ENCODE assay signal across 1 cellular context in the genomic region with DNA sequence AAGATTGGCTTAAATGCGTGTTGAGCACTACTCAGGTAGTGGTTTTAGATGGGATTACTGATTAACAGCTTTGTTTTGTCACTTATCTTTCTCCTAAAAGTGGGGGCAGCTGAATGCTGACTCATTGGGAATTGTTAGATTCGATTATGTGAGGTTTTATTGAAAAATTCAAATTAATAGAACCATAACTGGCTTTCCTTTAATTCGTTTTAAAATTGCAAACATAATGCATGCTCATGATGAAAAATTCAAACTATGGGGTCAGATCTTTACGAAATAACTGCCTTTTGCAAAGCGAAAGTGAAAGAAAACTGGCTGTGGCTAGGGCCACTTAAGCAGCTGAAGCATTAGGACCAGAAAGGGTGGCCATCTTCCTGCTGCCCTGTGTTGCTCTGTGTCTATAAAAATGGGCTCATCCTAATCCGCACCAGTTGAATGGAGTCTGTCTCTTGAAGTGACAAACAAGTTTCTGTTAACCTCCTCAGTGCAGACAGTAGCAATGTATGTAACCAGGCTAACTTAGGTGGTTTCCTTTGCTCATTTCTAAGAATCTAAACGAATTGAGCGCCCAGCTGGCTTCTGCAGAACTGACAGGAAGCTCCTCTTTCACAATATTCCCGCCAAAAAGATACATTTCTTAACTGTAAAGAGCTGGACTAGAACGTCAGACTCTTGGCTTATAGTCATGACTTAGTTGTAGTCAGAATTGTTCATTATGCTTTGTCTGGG.
TF ChIP-seq lines count a peak whose summit lies in the region.

No MANE protein-coding gene starts in this region.

TF ChIP-seq in K562, 482 proteins besides CTCF, POLR2A, EP300 and RAD21 (continued from another document and continues in another):
- TF ChIP-seq, protein P1, sequence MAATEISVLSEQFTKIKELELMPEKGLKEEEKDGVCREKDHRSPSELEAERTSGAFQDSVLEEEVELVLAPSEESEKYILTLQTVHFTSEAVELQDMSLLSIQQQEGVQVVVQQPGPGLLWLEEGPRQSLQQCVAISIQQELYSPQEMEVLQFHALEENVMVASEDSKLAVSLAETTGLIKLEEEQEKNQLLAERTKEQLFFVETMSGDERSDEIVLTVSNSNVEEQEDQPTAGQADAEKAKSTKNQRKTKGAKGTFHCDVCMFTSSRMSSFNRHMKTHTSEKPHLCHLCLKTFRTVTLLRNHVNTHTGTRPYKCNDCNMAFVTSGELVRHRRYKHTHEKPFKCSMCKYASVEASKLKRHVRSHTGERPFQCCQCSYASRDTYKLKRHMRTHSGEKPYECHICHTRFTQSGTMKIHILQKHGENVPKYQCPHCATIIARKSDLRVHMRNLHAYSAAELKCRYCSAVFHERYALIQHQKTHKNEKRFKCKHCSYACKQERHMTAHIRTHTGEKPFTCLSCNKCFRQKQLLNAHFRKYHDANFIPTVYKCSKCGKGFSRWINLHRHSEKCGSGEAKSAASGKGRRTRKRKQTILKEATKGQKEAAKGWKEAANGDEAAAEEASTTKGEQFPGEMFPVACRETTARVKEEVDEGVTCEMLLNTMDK (IDR thresholded peaks at IDR 0.05; ENCODE audit: borderline replicate concordance, insufficient read depth, low read depth, low read length, poor library complexity, severe bottlenecking): no peak
- TF ChIP-seq ZNF124 (CRISPR knock-in tag; IDR thresholded peaks at IDR 0.05): no peak
- TF ChIP-seq ZNF165 (CRISPR knock-in tag; IDR thresholded peaks at IDR 0.05; ENCODE audit: borderline replicate concordance): no peak
- TF ChIP-seq, protein P2, sequence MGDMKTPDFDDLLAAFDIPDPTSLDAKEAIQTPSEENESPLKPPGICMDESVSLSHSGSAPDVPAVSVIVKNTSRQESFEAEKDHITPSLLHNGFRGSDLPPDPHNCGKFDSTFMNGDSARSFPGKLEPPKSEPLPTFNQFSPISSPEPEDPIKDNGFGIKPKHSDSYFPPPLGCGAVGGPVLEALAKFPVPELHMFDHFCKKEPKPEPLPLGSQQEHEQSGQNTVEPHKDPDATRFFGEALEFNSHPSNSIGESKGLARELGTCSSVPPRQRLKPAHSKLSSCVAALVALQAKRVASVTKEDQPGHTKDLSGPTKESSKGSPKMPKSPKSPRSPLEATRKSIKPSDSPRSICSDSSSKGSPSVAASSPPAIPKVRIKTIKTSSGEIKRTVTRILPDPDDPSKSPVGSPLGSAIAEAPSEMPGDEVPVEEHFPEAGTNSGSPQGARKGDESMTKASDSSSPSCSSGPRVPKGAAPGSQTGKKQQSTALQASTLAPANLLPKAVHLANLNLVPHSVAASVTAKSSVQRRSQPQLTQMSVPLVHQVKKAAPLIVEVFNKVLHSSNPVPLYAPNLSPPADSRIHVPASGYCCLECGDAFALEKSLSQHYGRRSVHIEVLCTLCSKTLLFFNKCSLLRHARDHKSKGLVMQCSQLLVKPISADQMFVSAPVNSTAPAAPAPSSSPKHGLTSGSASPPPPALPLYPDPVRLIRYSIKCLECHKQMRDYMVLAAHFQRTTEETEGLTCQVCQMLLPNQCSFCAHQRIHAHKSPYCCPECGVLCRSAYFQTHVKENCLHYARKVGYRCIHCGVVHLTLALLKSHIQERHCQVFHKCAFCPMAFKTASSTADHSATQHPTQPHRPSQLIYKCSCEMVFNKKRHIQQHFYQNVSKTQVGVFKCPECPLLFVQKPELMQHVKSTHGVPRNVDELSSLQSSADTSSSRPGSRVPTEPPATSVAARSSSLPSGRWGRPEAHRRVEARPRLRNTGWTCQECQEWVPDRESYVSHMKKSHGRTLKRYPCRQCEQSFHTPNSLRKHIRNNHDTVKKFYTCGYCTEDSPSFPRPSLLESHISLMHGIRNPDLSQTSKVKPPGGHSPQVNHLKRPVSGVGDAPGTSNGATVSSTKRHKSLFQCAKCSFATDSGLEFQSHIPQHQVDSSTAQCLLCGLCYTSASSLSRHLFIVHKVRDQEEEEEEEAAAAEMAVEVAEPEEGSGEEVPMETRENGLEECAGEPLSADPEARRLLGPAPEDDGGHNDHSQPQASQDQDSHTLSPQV (IDR thresholded peaks at IDR 0.05): peak; percentile 65
- TF ChIP-seq MEF2A (IDR thresholded peaks at IDR 0.05; ENCODE audit: control insufficient read depth, low read depth, low read length): no peak
- TF ChIP-seq, protein P3, sequence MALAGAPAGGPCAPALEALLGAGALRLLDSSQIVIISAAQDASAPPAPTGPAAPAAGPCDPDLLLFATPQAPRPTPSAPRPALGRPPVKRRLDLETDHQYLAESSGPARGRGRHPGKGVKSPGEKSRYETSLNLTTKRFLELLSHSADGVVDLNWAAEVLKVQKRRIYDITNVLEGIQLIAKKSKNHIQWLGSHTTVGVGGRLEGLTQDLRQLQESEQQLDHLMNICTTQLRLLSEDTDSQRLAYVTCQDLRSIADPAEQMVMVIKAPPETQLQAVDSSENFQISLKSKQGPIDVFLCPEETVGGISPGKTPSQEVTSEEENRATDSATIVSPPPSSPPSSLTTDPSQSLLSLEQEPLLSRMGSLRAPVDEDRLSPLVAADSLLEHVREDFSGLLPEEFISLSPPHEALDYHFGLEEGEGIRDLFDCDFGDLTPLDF (CRISPR knock-in tag; IDR thresholded peaks at IDR 0.05): no peak
- TF ChIP-seq ZNF764 (CRISPR knock-in tag; IDR thresholded peaks at IDR 0.05; ENCODE audit: low read depth): no peak
- no peak for TF ChIP-seq SREBF2 (CRISPR knock-in tag; IDR thresholded peaks at IDR 0.05)
- TF ChIP-seq, protein P4, sequence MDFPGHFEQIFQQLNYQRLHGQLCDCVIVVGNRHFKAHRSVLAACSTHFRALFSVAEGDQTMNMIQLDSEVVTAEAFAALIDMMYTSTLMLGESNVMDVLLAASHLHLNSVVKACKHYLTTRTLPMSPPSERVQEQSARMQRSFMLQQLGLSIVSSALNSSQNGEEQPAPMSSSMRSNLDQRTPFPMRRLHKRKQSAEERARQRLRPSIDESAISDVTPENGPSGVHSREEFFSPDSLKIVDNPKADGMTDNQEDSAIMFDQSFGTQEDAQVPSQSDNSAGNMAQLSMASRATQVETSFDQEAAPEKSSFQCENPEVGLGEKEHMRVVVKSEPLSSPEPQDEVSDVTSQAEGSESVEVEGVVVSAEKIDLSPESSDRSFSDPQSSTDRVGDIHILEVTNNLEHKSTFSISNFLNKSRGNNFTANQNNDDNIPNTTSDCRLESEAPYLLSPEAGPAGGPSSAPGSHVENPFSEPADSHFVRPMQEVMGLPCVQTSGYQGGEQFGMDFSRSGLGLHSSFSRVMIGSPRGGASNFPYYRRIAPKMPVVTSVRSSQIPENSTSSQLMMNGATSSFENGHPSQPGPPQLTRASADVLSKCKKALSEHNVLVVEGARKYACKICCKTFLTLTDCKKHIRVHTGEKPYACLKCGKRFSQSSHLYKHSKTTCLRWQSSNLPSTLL (IDR thresholded peaks at IDR 0.05): no peak
- TF ChIP-seq, protein P5, sequence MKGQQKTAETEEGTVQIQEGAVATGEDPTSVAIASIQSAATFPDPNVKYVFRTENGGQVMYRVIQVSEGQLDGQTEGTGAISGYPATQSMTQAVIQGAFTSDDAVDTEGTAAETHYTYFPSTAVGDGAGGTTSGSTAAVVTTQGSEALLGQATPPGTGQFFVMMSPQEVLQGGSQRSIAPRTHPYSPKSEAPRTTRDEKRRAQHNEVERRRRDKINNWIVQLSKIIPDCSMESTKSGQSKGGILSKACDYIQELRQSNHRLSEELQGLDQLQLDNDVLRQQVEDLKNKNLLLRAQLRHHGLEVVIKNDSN (CRISPR knock-in tag; IDR thresholded peaks at IDR 0.05): no peak
- no peak for TF ChIP-seq TAF7 (tag; IDR thresholded peaks at IDR 0.05)
- TF ChIP-seq ETV1 (tag; conservative IDR thresholded peaks at IDR 0.05; ENCODE audit: low read depth): peak; percentile 33
- TF ChIP-seq PHF8 (IDR thresholded peaks at IDR 0.05; ENCODE audit: borderline replicate concordance, low read length): peak; percentile 17; the same call in 1 of the 2 replicates
- no peak for TF ChIP-seq HDAC3 (IDR thresholded peaks at IDR 0.05; ENCODE audit: borderline replicate concordance, partially characterized antibody)
- 0 out of 2 replicates have a peak, but pooled peaks have one; percentile 11 for TF ChIP-seq CXXC5 (CRISPR knock-in tag; IDR thresholded peaks at IDR 0.05)
- TF ChIP-seq, protein P6, sequence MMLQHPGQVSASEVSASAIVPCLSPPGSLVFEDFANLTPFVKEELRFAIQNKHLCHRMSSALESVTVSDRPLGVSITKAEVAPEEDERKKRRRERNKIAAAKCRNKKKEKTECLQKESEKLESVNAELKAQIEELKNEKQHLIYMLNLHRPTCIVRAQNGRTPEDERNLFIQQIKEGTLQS (IDR thresholded peaks at IDR 0.05): peak; percentile 56
- TF ChIP-seq, protein P6 (CRISPR knock-in tag; conservative IDR thresholded peaks at IDR 0.05): no peak
- no peak for TF ChIP-seq ZNF41 (CRISPR knock-in tag; conservative IDR thresholded peaks at IDR 0.05)
- TF ChIP-seq, protein P7, sequence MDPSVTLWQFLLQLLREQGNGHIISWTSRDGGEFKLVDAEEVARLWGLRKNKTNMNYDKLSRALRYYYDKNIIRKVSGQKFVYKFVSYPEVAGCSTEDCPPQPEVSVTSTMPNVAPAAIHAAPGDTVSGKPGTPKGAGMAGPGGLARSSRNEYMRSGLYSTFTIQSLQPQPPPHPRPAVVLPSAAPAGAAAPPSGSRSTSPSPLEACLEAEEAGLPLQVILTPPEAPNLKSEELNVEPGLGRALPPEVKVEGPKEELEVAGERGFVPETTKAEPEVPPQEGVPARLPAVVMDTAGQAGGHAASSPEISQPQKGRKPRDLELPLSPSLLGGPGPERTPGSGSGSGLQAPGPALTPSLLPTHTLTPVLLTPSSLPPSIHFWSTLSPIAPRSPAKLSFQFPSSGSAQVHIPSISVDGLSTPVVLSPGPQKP (CRISPR knock-in tag; IDR thresholded peaks at IDR 0.05): no peak
- TF ChIP-seq, protein P8, sequence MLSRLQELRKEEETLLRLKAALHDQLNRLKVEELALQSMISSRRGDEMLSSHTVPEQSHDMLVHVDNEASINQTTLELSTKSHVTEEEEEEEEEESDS (CRISPR knock-in tag; IDR thresholded peaks at IDR 0.05): no peak
- no peak for TF ChIP-seq HDAC6 (IDR thresholded peaks at IDR 0.05; ENCODE audit: low read depth, low read length)
- no peak for TF ChIP-seq PTBP1 (IDR thresholded peaks at IDR 0.05; ENCODE audit: low read depth, low read length)
- no peak for TF ChIP-seq SMARCA5 (IDR thresholded peaks at IDR 0.05)
- no peak for TF ChIP-seq MIER1 (IDR thresholded peaks at IDR 0.05; ENCODE audit: low read depth)
- TF ChIP-seq TAL1 (IDR thresholded peaks at IDR 0.05): no peak
- TF ChIP-seq CEBPG (CRISPR knock-in tag; IDR thresholded peaks at IDR 0.05): no peak
- 0 out of 4 replicates have a peak, but pooled peaks of 1 of the 2 experiments have one; percentile 12 for TF ChIP-seq CEBPG (tag; conservative IDR thresholded peaks at IDR 0.05 in 1 of 2, IDR thresholded peaks at IDR 0.05 in 1 of 2)
- peak; percentile 31; the same call in 1 of the 2 replicates for TF ChIP-seq JUND (IDR thresholded peaks at IDR 0.05; ENCODE audit: borderline replicate concordance, low read depth, low read length)
- peak; percentile 27; the same call in 1 of the 3 replicates for TF ChIP-seq JUND (tag; IDR thresholded peaks at IDR 0.05; ENCODE audit: borderline replicate concordance, low read depth, low read length)
- TF ChIP-seq, protein P9, sequence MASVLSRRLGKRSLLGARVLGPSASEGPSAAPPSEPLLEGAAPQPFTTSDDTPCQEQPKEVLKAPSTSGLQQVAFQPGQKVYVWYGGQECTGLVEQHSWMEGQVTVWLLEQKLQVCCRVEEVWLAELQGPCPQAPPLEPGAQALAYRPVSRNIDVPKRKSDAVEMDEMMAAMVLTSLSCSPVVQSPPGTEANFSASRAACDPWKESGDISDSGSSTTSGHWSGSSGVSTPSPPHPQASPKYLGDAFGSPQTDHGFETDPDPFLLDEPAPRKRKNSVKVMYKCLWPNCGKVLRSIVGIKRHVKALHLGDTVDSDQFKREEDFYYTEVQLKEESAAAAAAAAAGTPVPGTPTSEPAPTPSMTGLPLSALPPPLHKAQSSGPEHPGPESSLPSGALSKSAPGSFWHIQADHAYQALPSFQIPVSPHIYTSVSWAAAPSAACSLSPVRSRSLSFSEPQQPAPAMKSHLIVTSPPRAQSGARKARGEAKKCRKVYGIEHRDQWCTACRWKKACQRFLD (CRISPR knock-in tag; IDR thresholded peaks at IDR 0.05): 0 out of 2 replicates have a peak, but pooled peaks have one; percentile 36
- TF ChIP-seq, protein P10, sequence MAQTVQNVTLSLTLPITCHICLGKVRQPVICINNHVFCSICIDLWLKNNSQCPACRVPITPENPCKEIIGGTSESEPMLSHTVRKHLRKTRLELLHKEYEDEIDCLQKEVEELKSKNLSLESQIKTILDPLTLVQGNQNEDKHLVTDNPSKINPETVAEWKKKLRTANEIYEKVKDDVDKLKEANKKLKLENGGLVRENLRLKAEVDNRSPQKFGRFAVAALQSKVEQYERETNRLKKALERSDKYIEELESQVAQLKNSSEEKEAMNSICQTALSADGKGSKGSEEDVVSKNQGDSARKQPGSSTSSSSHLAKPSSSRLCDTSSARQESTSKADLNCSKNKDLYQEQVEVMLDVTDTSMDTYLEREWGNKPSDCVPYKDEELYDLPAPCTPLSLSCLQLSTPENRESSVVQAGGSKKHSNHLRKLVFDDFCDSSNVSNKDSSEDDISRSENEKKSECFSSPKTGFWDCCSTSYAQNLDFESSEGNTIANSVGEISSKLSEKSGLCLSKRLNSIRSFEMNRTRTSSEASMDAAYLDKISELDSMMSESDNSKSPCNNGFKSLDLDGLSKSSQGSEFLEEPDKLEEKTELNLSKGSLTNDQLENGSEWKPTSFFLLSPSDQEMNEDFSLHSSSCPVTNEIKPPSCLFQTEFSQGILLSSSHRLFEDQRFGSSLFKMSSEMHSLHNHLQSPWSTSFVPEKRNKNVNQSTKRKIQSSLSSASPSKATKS (CRISPR knock-in tag; IDR thresholded peaks at IDR 0.05): no peak
- TF ChIP-seq ZZZ3 (IDR thresholded peaks at IDR 0.05): no peak
- TF ChIP-seq RFX5 (IDR thresholded peaks at IDR 0.05; ENCODE audit: low read depth, low read length): no peak
- TF ChIP-seq ZNF263 (CRISPR knock-in tag; IDR thresholded peaks at IDR 0.05; ENCODE audit: borderline replicate concordance): no peak
- TF ChIP-seq MAFK (IDR thresholded peaks at IDR 0.05; ENCODE audit: low read length): peak; percentile 74
- TF ChIP-seq IRF2 (CRISPR knock-in tag; IDR thresholded peaks at IDR 0.05): peak; percentile 95
- TF ChIP-seq EGR1 (conservative IDR thresholded peaks at IDR 0.05): peak; percentile 17; the same call in 1 of the 2 replicates
- TF ChIP-seq, protein P11, sequence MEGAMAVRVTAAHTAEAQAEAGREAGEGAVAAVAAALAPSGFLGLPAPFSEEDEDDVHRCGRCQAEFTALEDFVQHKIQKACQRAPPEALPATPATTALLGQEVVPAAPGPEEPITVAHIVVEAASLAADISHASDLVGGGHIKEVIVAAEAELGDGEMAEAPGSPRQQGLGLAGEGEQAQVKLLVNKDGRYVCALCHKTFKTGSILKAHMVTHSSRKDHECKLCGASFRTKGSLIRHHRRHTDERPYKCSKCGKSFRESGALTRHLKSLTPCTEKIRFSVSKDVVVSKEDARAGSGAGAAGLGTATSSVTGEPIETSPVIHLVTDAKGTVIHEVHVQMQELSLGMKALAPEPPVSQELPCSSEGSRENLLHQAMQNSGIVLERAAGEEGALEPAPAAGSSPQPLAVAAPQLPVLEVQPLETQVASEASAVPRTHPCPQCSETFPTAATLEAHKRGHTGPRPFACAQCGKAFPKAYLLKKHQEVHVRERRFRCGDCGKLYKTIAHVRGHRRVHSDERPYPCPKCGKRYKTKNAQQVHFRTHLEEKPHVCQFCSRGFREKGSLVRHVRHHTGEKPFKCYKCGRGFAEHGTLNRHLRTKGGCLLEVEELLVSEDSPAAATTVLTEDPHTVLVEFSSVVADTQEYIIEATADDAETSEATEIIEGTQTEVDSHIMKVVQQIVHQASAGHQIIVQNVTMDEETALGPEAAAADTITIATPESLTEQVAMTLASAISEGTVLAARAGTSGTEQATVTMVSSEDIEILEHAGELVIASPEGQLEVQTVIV (CRISPR knock-in tag; IDR thresholded peaks at IDR 0.05; ENCODE audit: borderline replicate concordance): no peak
- no peak for TF ChIP-seq RFX1 (IDR thresholded peaks at IDR 0.05)
- peak; percentile 14 for TF ChIP-seq TBP (optimal IDR thresholded peaks at IDR 0.05; ENCODE audit: low read depth, low read length)
